Comparison of ENCODE assay signal across 9 cellular contexts in genomic region chr17:68509151-68510057, GRCh38. TPM values are rescaled to one million over a fixed set of nuclear protein-coding genes. Genes with fewer than 3 reads are reported as not detected.
DNase-seq lines count a peak whose midpoint lies in the region; ATAC-seq and TF ChIP-seq lines count a peak whose summit lies in the region.
"Had no signal": no experiment of that assay in that cellular context is flagged by ENCODE, and none has a peak within 500 bp of the region (broad histone marks: within the 10 kb centered on the region; RNA-seq: fewer than 3 reads in every experiment).

No MANE protein-coding gene starts in this region.

- H3K27me3 ChIP-seq in OCI-LY3 (ENCODE audit: low read depth, low read length), result no peaks in the 10 kb centered on the region
- no peaks in the 10 kb centered on the region for H3K27me3 ChIP-seq in skeletal muscle tissue (ENCODE audit: control insufficient read depth in 3 of 3, insufficient read depth in 3 of 3, low read length in 3 of 3)

- H3K27me3 Mint-ChIP-seq in glutamatergic neuron (ENCODE audit: unreplicated experiment), result peaks cover 17% of the 10 kb centered on the region

- H3K4me1 ChIP-seq in OCI-LY3 (ENCODE audit: low read length) (peaks cover 32% of the 10 kb centered on the region), skeletal muscle tissue (ENCODE audit: control insufficient read depth in 3 of 3, insufficient read depth in 3 of 3, low read length in 3 of 3) (peaks cover 26 to 35% (median 30%) of the 10 kb centered on the region in 3 donors)

- DNase-seq in NCI-H1105 treated with DMSO at 0.1 percent for 48 hours (lab: John Stamatoyannopoulos, UW) (peak; percentile 18), NCI-H1105 (lab: John Stamatoyannopoulos, UW) (no peak), glutamatergic neuron (no peak), omental fat pad (ENCODE audit: low spot score) (no peak)
- DNase-seq in activated naive CD4-positive, alpha-beta T cell treated with anti-CD3 and anti-CD28 coated beads, Interleukin-2, amount 50 U/mL, for 16 hours, result no peak
- DNase-seq: stimulated activated naive CD4-positive, alpha-beta T cell treated with Interleukin-2 at 50 U/mL for 16 hours had no signal

- H2AFZ ChIP-seq in OCI-LY3 (ENCODE audit: low read depth, low read length), result peak overlapping the region; percentile 90

- H3K36me3 ChIP-seq in OCI-LY3 (replicated peaks; ENCODE audit: low read depth, low read length) (no peaks in the 10 kb centered on the region), skeletal muscle tissue (ENCODE audit: control insufficient read depth in 3 of 3, insufficient read depth in 3 of 3, low read length in 3 of 3) (no peaks in the 10 kb centered on the region)

- no peak overlapping the region for H3K4me3 Mint-ChIP-seq in glutamatergic neuron (ENCODE audit: unreplicated experiment)

- H4K20me1 ChIP-seq in OCI-LY3 (ENCODE audit: insufficient read depth, low read length), result peaks cover 15% of the 10 kb centered on the region

- TF ChIP-seq CTCF in OCI-LY3 (IDR thresholded peaks at IDR 0.05; ENCODE audit: low read depth, low read length) (no peak), glutamatergic neuron (IDR thresholded peaks at IDR 0.05; ENCODE audit: partially characterized antibody, unreplicated experiment) (no peak), omental fat pad (IDR thresholded peaks at IDR 0.05) (no peak)

- H3K27ac ChIP-seq in OCI-LY3 (ENCODE audit: low read length) (0 out of 2 replicates have a peak overlapping the region, but pooled peaks have one; percentile 13), skeletal muscle tissue (ENCODE audit: low read depth, low read length) (peak overlapping the region; percentile 70)

- H3K9me3 ChIP-seq in OCI-LY3 (ENCODE audit: insufficient read depth, low read length), result no peaks in the 10 kb centered on the region
- no peaks in the 10 kb centered on the region for H3K9me3 ChIP-seq in skeletal muscle tissue (ENCODE audit: control insufficient read depth in 3 of 3, low read length in 3 of 3)

- no peaks in the 10 kb centered on the region for H3K36me3 Mint-ChIP-seq in glutamatergic neuron (ENCODE audit: unreplicated experiment)

- no peak overlapping the region for H3K9ac ChIP-seq in OCI-LY3 (ENCODE audit: low read length)
- peak overlapping the region in 2 of 3 donors; percentile 24 to 55 for H3K9ac ChIP-seq in skeletal muscle tissue (ENCODE audit: low read depth in 1 of 3, low read length in 3 of 3)

- H3K4me3 ChIP-seq in OCI-LY3 (ENCODE audit: low read length) (no peak overlapping the region), skeletal muscle tissue (ENCODE audit: low read length in 3 of 3) (no peak overlapping the region)

- peaks cover 19% of the 10 kb centered on the region for H3K4me1 Mint-ChIP-seq in glutamatergic neuron (ENCODE audit: low read depth, unreplicated experiment)

- ATAC-seq in GM21526 (IDR thresholded peaks at IDR 0.05; ENCODE audit: low FRiP score, unreplicated experiment), result no peak
- no peak for ATAC-seq in omental fat pad (ENCODE audit: low FRiP score)

- H3K79me2 ChIP-seq in OCI-LY3 (ENCODE audit: low read length), result peaks cover 22% of the 10 kb centered on the region

- H3K27ac Mint-ChIP-seq in glutamatergic neuron (ENCODE audit: unreplicated experiment), result peak overlapping the region; percentile 82

- peak overlapping the region; percentile 37 for H3K4me2 ChIP-seq in OCI-LY3 (ENCODE audit: low read length)

- H3K9me3 Mint-ChIP-seq in glutamatergic neuron (ENCODE audit: unreplicated experiment), result peaks cover 18% of the 10 kb centered on the region

RNA-seq across cellular contexts. Expression of gene PRKAR1A, which starts 2.8 kb away (rescaled TPM):
- total RNA-seq in glutamatergic neuron (ENCODE audit: unreplicated experiment) (277 TPM), skeletal muscle tissue (267 TPM), omental fat pad (100 to 1,000 TPM; 352 to 561 (median 476) TPM)

RNA-seq across cellular contexts. Expression of gene WIPI1, which starts 52.1 kb away (rescaled TPM):
- total RNA-seq in glutamatergic neuron (ENCODE audit: unreplicated experiment) (252 TPM), skeletal muscle tissue (37.6 TPM), omental fat pad (100 to 1,000 TPM in 1 of 4 donors, 10 to 100 TPM in 3; 50.1 to 101 (median 60.2) TPM)
